Comparison of ENCODE assay signal across 16 cellular contexts in the genomic region with DNA sequence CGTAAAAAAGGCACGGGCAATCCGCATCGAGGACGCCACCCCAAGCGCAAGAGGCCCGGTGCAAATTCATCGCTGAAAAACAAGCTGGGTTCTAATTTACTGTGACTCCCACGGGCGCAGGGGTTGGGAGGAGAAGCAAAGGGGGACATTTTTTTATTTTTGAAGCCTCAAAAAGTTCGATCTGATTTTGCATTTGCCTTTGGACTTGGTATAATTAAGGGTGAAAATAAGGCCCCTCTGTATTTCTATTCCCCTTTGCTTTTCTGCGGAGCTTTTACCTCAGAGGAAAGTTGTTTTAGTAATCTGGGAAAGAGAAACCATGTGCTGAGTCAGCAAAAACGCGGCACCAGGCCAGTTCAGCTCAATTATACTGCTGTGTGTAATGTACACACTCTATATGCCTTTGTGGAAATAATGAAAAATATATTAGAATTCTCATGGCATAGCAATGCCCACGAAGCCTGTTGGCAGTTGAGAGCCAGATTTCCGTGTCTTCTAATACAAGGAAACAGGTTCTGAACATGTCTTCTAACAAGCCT.
DNase-seq lines count a peak whose midpoint lies in the region; ATAC-seq, FAIRE-seq and TF ChIP-seq lines count a peak whose summit lies in the region.
"Had no signal": no experiment of that assay in that cellular context is flagged by ENCODE, and none has a peak within 500 bp of the region (broad histone marks: within the 10 kb centered on the region; RNA-seq: fewer than 3 reads in every experiment).

No MANE protein-coding gene starts in this region.

- no peak for TF ChIP-seq RAD21 in K562 (CRISPR knock-in tag; conservative IDR thresholded peaks at IDR 0.05 in 1 of 2, IDR thresholded peaks at IDR 0.05 in 1 of 2)

- H2AFZ ChIP-seq in mammary epithelial cell (ENCODE audit: low read depth, low read length) (no peak overlapping the region), K562 (ENCODE audit: low read depth, low read length) (no peak overlapping the region)

- TF ChIP-seq EP300 in K562 (IDR thresholded peaks at IDR 0.05; ENCODE audit: low read length): no peak

- H3K4me3 ChIP-seq in mammary epithelial cell (replicated peaks in 1 of 3; ENCODE audit: insufficient read depth in 1 of 3, low read depth in 2 of 3, low read length in 3 of 3): no peak overlapping the region
- H3K4me3 ChIP-seq in K562: no peak overlapping the region
- no peak overlapping the region for H3K4me3 ChIP-seq in thyroid gland (replicated peaks in 1 of 3)

- no peaks in the 10 kb centered on the region for H3K9me3 Mint-ChIP-seq in MCF 10A (ENCODE audit: unreplicated experiment)
- H3K9me3 Mint-ChIP-seq in activated CD4-positive, alpha-beta T cell treated with anti-CD3 and anti-CD28 coated beads, Interleukin-2, amount 10 ng/mL, durations not matched to agents 7 days and 5 days: no peaks in the 10 kb centered on the region

- peak overlapping the region; percentile 47 for H3K4me3 Mint-ChIP-seq in MCF 10A (ENCODE audit: unreplicated experiment)
- H3K4me3 Mint-ChIP-seq in activated CD4-positive, alpha-beta T cell treated with anti-CD3 and anti-CD28 coated beads, Interleukin-2, amount 10 ng/mL, durations not matched to agents 7 days and 5 days: no peak overlapping the region

- POLR2A ChIA-PET in MCF 10A (lab: Yijun Ruan, JAX): interaction anchor here (0.6 to 3.5 kb wide), 4 partner anchors 13 to 321 kb away, joined by 3 to 18 read pairs (median 4); a partner anchor contains a TSS
- POLR2A ChIA-PET in K562 (lab: Yijun Ruan, JAX): no interaction called here
- POLR2A ChIA-PET in activated CD4-positive, alpha-beta T cell treated with anti-CD3 and anti-CD28 coated beads, Interleukin-2, amount 10 ng/mL, durations not matched to agents 7 days and 5 days (lab: Charles Lee): no interaction called here

- intact Hi-C loops in MCF 10A (cut with micrococcal nuclease) (loop anchor here (5.0 kb wide), 1 partner anchor 111 kb away; no protein-coding TSS in a partner anchor), mammary epithelial cell (cut with micrococcal nuclease) (loop anchor here (5.0 to 10.0 kb wide), 3 partner anchors 66 to 444 kb away; a partner anchor contains a TSS), K562 (cut with micrococcal nuclease) (no loop called here), thyroid gland (cut with DNase I) (no loop called here)

- H3K36me3 Mint-ChIP-seq in MCF 10A (ENCODE audit: insufficient read depth, unreplicated experiment): peaks cover under 1% of the 10 kb centered on the region
- no peaks in the 10 kb centered on the region for H3K36me3 Mint-ChIP-seq in activated CD4-positive, alpha-beta T cell treated with anti-CD3 and anti-CD28 coated beads, Interleukin-2, amount 10 ng/mL, durations not matched to agents 7 days and 5 days (ENCODE audit: low read depth)

- peak overlapping the region; percentile 27 for H3K27ac Mint-ChIP-seq in MCF 10A (ENCODE audit: low read depth, unreplicated experiment)
- no peak overlapping the region for H3K27ac Mint-ChIP-seq in activated CD4-positive, alpha-beta T cell treated with anti-CD3 and anti-CD28 coated beads, Interleukin-2, amount 10 ng/mL, durations not matched to agents 7 days and 5 days

- H3K79me2 ChIP-seq in mammary epithelial cell (ENCODE audit: insufficient read depth, low read length) (no peaks in the 10 kb centered on the region), K562 (ENCODE audit: control insufficient read depth, insufficient read depth, low read length) (no peaks in the 10 kb centered on the region)

- H3K4me1 ChIP-seq in mammary epithelial cell (ENCODE audit: insufficient read depth, low read length) (peaks cover 34% of the 10 kb centered on the region), K562 (replicated peaks in 1 of 2; ENCODE audit: control insufficient read depth in 2 of 2, insufficient read depth in 2 of 2, low read length in 2 of 2) (no peaks in the 10 kb centered on the region; a peak in 1 of 5 replicates), thyroid gland (peaks cover 20 to 26% of the 10 kb centered on the region in 2 donors)

- H3K27ac ChIP-seq in mammary epithelial cell (ENCODE audit: insufficient read depth, low read depth, low read length) (no peak overlapping the region), K562 (ENCODE audit: extremely low read depth, low read depth, low read length) (no peak overlapping the region), thyroid gland (no peak overlapping the region)

- no peaks in the 10 kb centered on the region for H3K36me3 ChIP-seq in mammary epithelial cell (ENCODE audit: insufficient read depth, low read length)
- no peaks in the 10 kb centered on the region for H3K36me3 ChIP-seq in K562 (ENCODE audit: control insufficient read depth, insufficient read depth, low read length)
- H3K36me3 ChIP-seq in thyroid gland: no peaks in the 10 kb centered on the region

- no peaks in the 10 kb centered on the region for H3K9me3 ChIP-seq in mammary epithelial cell (replicated peaks; ENCODE audit: insufficient read depth, low read length)
- H3K9me3 ChIP-seq in K562 (replicated peaks; ENCODE audit: control insufficient read depth, insufficient read depth, low read depth, low read length): no peaks in the 10 kb centered on the region
- H3K9me3 ChIP-seq in thyroid gland: no peaks in the 10 kb centered on the region

- H3K9ac ChIP-seq in mammary epithelial cell (ENCODE audit: insufficient read depth, low read length) (no peak overlapping the region), K562 (ENCODE audit: insufficient read depth in 1 of 2, low read depth in 2 of 2, low read length in 2 of 2) (no peak overlapping the region)

- peak; percentile 70 for FAIRE-seq in K562 (lab: Jason Lieb, UNC)
- FAIRE-seq in islet of Langerhans (lab: Jason Lieb, UNC): peak; percentile 78
- FAIRE-seq: A204.1 had no signal

- no peak for TF ChIP-seq POLR2A in K562 (conservative IDR thresholded peaks at IDR 0.05)
- TF ChIP-seq POLR2A in thyroid gland (IDR thresholded peaks at IDR 0.05): no peak

- H3K27me3 Mint-ChIP-seq in MCF 10A (ENCODE audit: insufficient read depth, unreplicated experiment): no peaks in the 10 kb centered on the region
- H3K27me3 Mint-ChIP-seq in activated CD4-positive, alpha-beta T cell treated with anti-CD3 and anti-CD28 coated beads, Interleukin-2, amount 10 ng/mL, durations not matched to agents 7 days and 5 days: peaks cover 73% of the 10 kb centered on the region

- H3K27me3 ChIP-seq in mammary epithelial cell (ENCODE audit: insufficient read depth, low read length): peaks cover 7% of the 10 kb centered on the region
- H3K27me3 ChIP-seq in K562 (ENCODE audit: control insufficient read depth in 2 of 2, insufficient read depth in 2 of 2, low read length in 2 of 2): peaks cover 2 to 20% of the 10 kb centered on the region in 2 experiments; a peak in 3 of 5 replicates
- H3K27me3 ChIP-seq in thyroid gland: peaks cover 16% of the 10 kb centered on the region

- ATAC-seq in K562 (no peak), HG02623 (IDR thresholded peaks at IDR 0.05; ENCODE audit: unreplicated experiment) (no peak)

- peak; percentile 64 for DNase-seq in MCF 10A (ENCODE audit: unreplicated experiment)
- DNase-seq in mammary epithelial cell: no peak
- no peak for DNase-seq in K562 (ENCODE audit: extremely low read depth in 1 of 4, low spot score in 3 of 4)
- peak; percentile 9 to 48 for DNase-seq in thyroid gland
- no peak for DNase-seq in activated CD4-positive, alpha-beta T cell treated with anti-CD3 and anti-CD28 coated beads, Interleukin-2, amount 50 U/mL, for 1 hour
- DNase-seq in activated CD4-positive, alpha-beta T cell treated with anti-CD3 and anti-CD28 coated beads, Interleukin-2, amount 10 ng/mL, durations not matched to agents 7 days and 5 days: no peak
- DNase-seq: activated T-cell treated with anti-CD3 and anti-CD28 coated beads, Interleukin-2, amount 50 U/mL, for 1 hour; Calu3; effector CD8-positive, alpha-beta T cell; KBM-7; left ventricle myocardium superior; NCI-H187 treated with DMSO at 0.1 percent for 48 hours; stimulated activated CD4-positive, alpha-beta T cell treated with anti-CD3 and anti-CD28 coated beads, Interleukin-15, amount 100 ng/mL, for 24 hours had no signal

- 78% methylated on average over 15 of the region's 16 CpGs for WGBS in mammary epithelial cell (ENCODE audit: low coverage, missing lambda C conversion rate)
- WGBS in K562 (ENCODE audit: insufficient coverage, low coverage, missing lambda C conversion rate): 5% methylated on average over 16 of the region's 16 CpGs
- 36 to 49% methylated on average over 16 of the region's 16 CpGs for WGBS in thyroid gland, 2 donors

- no peak for TF ChIP-seq CTCF in MCF 10A (IDR thresholded peaks at IDR 0.05; ENCODE audit: unreplicated experiment)
- TF ChIP-seq CTCF in mammary epithelial cell (conservative IDR thresholded peaks at IDR 0.05 in 1 of 2, IDR thresholded peaks at IDR 0.05 in 1 of 2; ENCODE audit: extremely low read depth in 1 of 2, insufficient read depth in 1 of 2, low read depth in 1 of 2, low read length in 2 of 2): no peak
- no peak for TF ChIP-seq CTCF in K562 (IDR thresholded peaks at IDR 0.05 in 2 of 3, conservative IDR thresholded peaks at IDR 0.05 in 1 of 3; ENCODE audit: insufficient read depth in 2 of 3, low read depth in 1 of 3, low read length in 3 of 3)
- no peak for TF ChIP-seq CTCF in thyroid gland (IDR thresholded peaks at IDR 0.05)

- no peaks in the 10 kb centered on the region for H3K9me1 ChIP-seq in K562 (ENCODE audit: control insufficient read depth, insufficient read depth, low read length)

- in situ Hi-C loops in mammary epithelial cell (cut with MboI; ENCODE audit: low sequenced_read_pairs in 2 of 2): no loop called here
- in situ Hi-C loops in K562 (cut with MboI): no loop called here

- peaks cover 27% of the 10 kb centered on the region for H3K4me1 Mint-ChIP-seq in MCF 10A (ENCODE audit: insufficient read depth, unreplicated experiment)
- peaks cover 7% of the 10 kb centered on the region for H3K4me1 Mint-ChIP-seq in activated CD4-positive, alpha-beta T cell treated with anti-CD3 and anti-CD28 coated beads, Interleukin-2, amount 10 ng/mL, durations not matched to agents 7 days and 5 days

- CTCF ChIA-PET in MCF 10A (lab: Yijun Ruan, JAX): interaction anchor here (3.0 kb wide), 1 partner anchor 323 kb away, joined by 21 read pairs; no protein-coding TSS in a partner anchor
- CTCF ChIA-PET in mammary epithelial cell (lab: Charles Lee; ENCODE audit: low non-redundant PET): no interaction called here
- CTCF ChIA-PET in K562 (lab: Yijun Ruan, JAX; ENCODE audit: low intra/inter-chr PET ratio): no interaction called here
- CTCF ChIA-PET in activated CD4-positive, alpha-beta T cell treated with anti-CD3 and anti-CD28 coated beads, Interleukin-2, amount 10 ng/mL, durations not matched to agents 7 days and 5 days (lab: Charles Lee): interaction anchor here (0.6 kb wide), 1 partner anchor 70 kb away, joined by 3 read pairs; no protein-coding TSS in a partner anchor

- H3K4me2 ChIP-seq in mammary epithelial cell (ENCODE audit: insufficient read depth, low read depth, low read length) (no peak overlapping the region), K562 (ENCODE audit: insufficient read depth, low read length) (no peak overlapping the region)

- dilution Hi-C loops in mammary epithelial cell (cut with HindIII; ENCODE audit: low sequenced_read_pairs): no loop called here

- H4K20me1 ChIP-seq in mammary epithelial cell (ENCODE audit: insufficient read depth, low read length): no peaks in the 10 kb centered on the region
- H4K20me1 ChIP-seq in K562 (replicated peaks; ENCODE audit: control insufficient read depth, insufficient read depth, low read length): no peaks in the 10 kb centered on the region

- BruUV-seq in MCF 10A (replicated peaks; lab: Mats Ljungman, UMichigan) (no TSS peak), mammary epithelial cell (replicated peaks; lab: Mats Ljungman, UMichigan) (no TSS peak), K562 (replicated peaks; lab: Mats Ljungman, UMichigan) (no TSS peak)

Comparison
In these comparisons a context has a peak if more than half of its experiments do, and no peak if none do; other contexts are left out.
1. DNase-seq: peak in MCF 10A (single experiment) and thyroid gland (2 of 2); none in mammary epithelial cell (single experiment), K562 (0 of 4), activated CD4-positive, alpha-beta T cell treated with anti-CD3 and anti-CD28 coated beads, Interleukin-2, amount 50 U/mL, for 1 hour (single experiment) and activated CD4-positive, alpha-beta T cell treated with anti-CD3 and anti-CD28 coated beads, Interleukin-2, amount 10 ng/mL, durations not matched to agents 7 days and 5 days (single experiment).
2. CTCF ChIA-PET loops: an anchor here in MCF 10A (3.0 kb wide) and activated CD4-positive, alpha-beta T cell treated with anti-CD3 and anti-CD28 coated beads, Interleukin-2, amount 10 ng/mL, durations not matched to agents 7 days and 5 days (0.6 kb wide); none called in mammary epithelial cell and K562.
3. intact Hi-C loops: an anchor here in MCF 10A (5.0 kb wide) and mammary epithelial cell (5.0 to 10.0 kb wide); none called in K562 and thyroid gland.